In the genomic region with DNA sequence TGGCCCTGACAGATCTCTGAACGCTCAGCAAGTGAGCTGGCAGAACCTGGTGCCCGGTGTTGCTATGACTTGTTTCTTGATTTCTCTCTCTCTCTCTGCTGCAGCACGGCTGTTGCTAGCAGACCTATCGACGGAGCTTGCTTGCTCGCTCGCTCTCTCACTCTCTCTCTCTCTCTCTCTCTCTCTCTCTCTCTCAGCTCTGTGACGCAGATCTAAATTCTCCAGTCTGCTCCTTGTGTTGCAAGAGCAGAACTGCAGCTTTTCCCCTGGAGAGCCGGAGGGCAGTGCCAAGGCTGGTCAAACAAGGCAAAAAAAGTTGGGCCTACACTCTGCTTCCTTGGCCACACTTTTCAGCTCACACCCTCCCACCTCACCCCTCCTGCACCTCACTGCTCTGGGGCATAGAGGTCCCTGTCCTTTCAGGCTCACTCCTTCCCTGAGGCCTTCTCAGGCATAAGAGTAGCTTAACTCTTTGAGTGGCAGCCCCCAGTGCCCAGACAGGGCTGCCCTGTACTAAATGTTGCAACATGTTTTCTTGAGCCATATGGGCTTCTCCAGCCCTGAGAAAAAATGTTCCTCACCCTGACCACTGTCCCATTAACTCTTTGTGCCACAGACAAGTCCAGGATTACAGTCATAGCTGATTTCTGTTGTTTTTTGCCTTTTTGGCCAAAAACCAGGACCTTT, we compare ENCODE assay signal across 8 cellular contexts.
DNase-seq lines count a peak whose midpoint lies in the region; ATAC-seq lines count a peak whose summit lies in the region.

No MANE protein-coding gene starts in this region.

- peak; percentile 15 for ATAC-seq in GM21723 (IDR thresholded peaks at IDR 0.05; ENCODE audit: unreplicated experiment)

- peak; percentile 60 for DNase-seq in DMS114 treated with DMSO at 0.1 percent for 48 hours (lab: John Stamatoyannopoulos, UW; ENCODE audit: unreplicated experiment)
- DNase-seq in NCI-H1092 (lab: John Stamatoyannopoulos, UW), result peak; percentile 75
- DNase-seq in activated CD8-positive, alpha-beta memory T cell treated with anti-CD3 and anti-CD28 coated beads for 1 hour (ENCODE audit: extremely low read depth in 1 of 2, low read depth in 1 of 2), result peak; percentile 38 to 42
- DNase-seq in ecto neural progenitor cell (ENCODE audit: low spot score), result peak; percentile 71
- peak; percentile 97 for DNase-seq in medulla oblongata (ENCODE audit: extremely low spot score)
- peak; percentile 39 to 66 (median 56) for DNase-seq in stimulated activated CD4-positive, alpha-beta T cell treated with anti-CD3 and anti-CD28 coated beads, TNF-alpha, amount 100 ng/mL, for 1 hour (ENCODE audit: low read depth in 3 of 3, low spot score in 1 of 3)
- no peak for DNase-seq in NCI-H1417 treated with DMSO at 0.1 percent for 48 hours (lab: John Stamatoyannopoulos, UW)
